ENCODE assay signal across 18 cellular contexts in the genomic region with DNA sequence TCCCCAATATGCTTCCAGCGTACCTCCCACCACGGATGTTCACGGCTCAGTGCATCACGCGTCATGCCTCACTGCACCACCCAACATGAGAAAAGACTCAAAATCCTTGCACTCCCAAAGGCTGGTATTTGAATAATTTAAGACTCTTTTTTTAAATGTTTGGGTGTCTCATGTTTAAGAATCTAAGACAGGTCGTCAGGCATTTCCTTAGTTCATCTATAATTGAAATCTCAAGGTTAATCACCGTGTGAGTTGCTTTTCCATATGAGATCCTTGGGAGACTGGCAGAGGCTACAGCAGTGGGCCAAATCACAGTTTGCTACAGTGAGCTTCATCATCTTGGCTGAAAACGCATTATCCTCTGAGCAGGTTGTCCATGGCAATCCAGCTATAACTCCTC.
DNase-seq lines count a peak whose midpoint lies in the region; ATAC-seq, FAIRE-seq and TF ChIP-seq lines count a peak whose summit lies in the region.
"Had no signal": no experiment of that assay in that cellular context is flagged by ENCODE, and none has a peak within 500 bp of the region (broad histone marks: within the 10 kb centered on the region; RNA-seq: fewer than 3 reads in every experiment).

No MANE protein-coding gene starts in this region.

- no peak for TF ChIP-seq CTCF in H1 (IDR thresholded peaks at IDR 0.05; ENCODE audit: control extremely low read depth in 1 of 3, insufficient read depth in 1 of 3, low read depth in 1 of 3, low read length in 3 of 3)
- no peak for TF ChIP-seq CTCF in nephron progenitor cell (IDR thresholded peaks at IDR 0.05)
- TF ChIP-seq CTCF in PC-9 (conservative IDR thresholded peaks at IDR 0.05) = no peak

- H2BK120ac ChIP-seq in H1 (replicated peaks; ENCODE audit: low read depth, low read length) = no peak overlapping the region

- H3K27ac ChIP-seq in BLaER1 = no peak overlapping the region
- no peak overlapping the region for H3K27ac ChIP-seq in H1 (ENCODE audit: low read depth, low read length)
- no peak overlapping the region for H3K27ac ChIP-seq in PC-9
- H3K27ac ChIP-seq: C4-2B had no signal

- H3K9ac ChIP-seq in BLaER1 (no peak overlapping the region), H1 (replicated peaks in 1 of 4; ENCODE audit: extremely low read depth in 1 of 4, low read depth in 3 of 4, low read length in 3 of 4) (no peak overlapping the region)

- H3K36me3 Mint-ChIP-seq in nephron progenitor cell (ENCODE audit: low read depth) = no peaks in the 10 kb centered on the region
- H3K36me3 Mint-ChIP-seq: CD4-positive, alpha-beta memory T cell had no signal

- H2AK5ac ChIP-seq in H1 (ENCODE audit: low read depth, low read length) = no peak overlapping the region

- H3K4me1 ChIP-seq in BLaER1 = peaks cover 12% of the 10 kb centered on the region
- no peaks in the 10 kb centered on the region for H3K4me1 ChIP-seq in H1 (replicated peaks in 1 of 4; ENCODE audit: control insufficient read depth in 3 of 4, insufficient read depth in 4 of 4, low read length in 3 of 4)
- H3K4me1 ChIP-seq in PC-9 (replicated peaks; ENCODE audit: insufficient read depth) = no peaks in the 10 kb centered on the region

- H3K23ac ChIP-seq in H1 (ENCODE audit: insufficient read length) = no peak overlapping the region

- no peak overlapping the region for H3K4me3 Mint-ChIP-seq in nephron progenitor cell
- H3K4me3 Mint-ChIP-seq: CD4-positive, alpha-beta memory T cell had no signal

- peak overlapping the region; percentile 21 for H3K4ac ChIP-seq in H1 (replicated peaks; ENCODE audit: insufficient read length, low read depth, low read length)

- no peaks in the 10 kb centered on the region for H3K36me3 ChIP-seq in BLaER1
- H3K36me3 ChIP-seq in H1 (ENCODE audit: control insufficient read depth in 2 of 4, insufficient read depth in 4 of 4, low read length in 3 of 4) = no peaks in the 10 kb centered on the region
- H3K36me3 ChIP-seq in PC-9 (ENCODE audit: low read depth) = no peaks in the 10 kb centered on the region

- DNase-seq in Daoy (ENCODE audit: low read depth) = peak; percentile 18
- no peak for DNase-seq in H1 (ENCODE audit: low read depth in 1 of 2, low spot score in 2 of 2)
- DNase-seq in nephron progenitor cell = peak; percentile 15
- no peak for DNase-seq in PC-9
- DNase-seq: ACHN; CD4-positive, alpha-beta memory T cell; DMS153; DMS79 treated with DMSO at 0.1 percent for 48 hours; GDM1 had no signal

- no peak overlapping the region for H2BK20ac ChIP-seq in H1 (ENCODE audit: low read length)

- H3K9me3 ChIP-seq in BLaER1 = no peaks in the 10 kb centered on the region
- no peaks in the 10 kb centered on the region for H3K9me3 ChIP-seq in H1 (ENCODE audit: insufficient read depth in 2 of 2, low read depth in 1 of 2, low read length in 1 of 2)
- no peaks in the 10 kb centered on the region for H3K9me3 ChIP-seq in PC-9 (ENCODE audit: insufficient read depth, low read depth)

- H4K91ac ChIP-seq in H1 (replicated peaks; ENCODE audit: insufficient read length, low read length) = no peak overlapping the region

- TF ChIP-seq POLR2A in H1 (IDR thresholded peaks at IDR 0.05; ENCODE audit: control extremely low read depth in 1 of 2, low read depth in 2 of 2, low read length in 2 of 2) = no peak

- no peak overlapping the region for H2BK5ac ChIP-seq in H1 (ENCODE audit: low read depth, low read length)

- ATAC-seq in GM21619 (IDR thresholded peaks at IDR 0.05; ENCODE audit: unreplicated experiment) (no peak), GM21528 (IDR thresholded peaks at IDR 0.05; ENCODE audit: low FRiP score, unreplicated experiment) (no peak)
- ATAC-seq: HCT116, K562 had no signal

- no peak overlapping the region for H4K5ac ChIP-seq in H1 (ENCODE audit: insufficient read length, low read depth, low read length)

- no TSS peak for BruUV-seq in PC-9 (replicated peaks; lab: Mats Ljungman, UMichigan)

- POLR2A ChIA-PET in H1 (lab: Charles Lee; ENCODE audit: partially characterized antibody) (no interaction called here), PC-9 (lab: Charles Lee; ENCODE audit: unreplicated experiment) (no interaction called here)

- H4K20me1 ChIP-seq in BLaER1 = no peaks in the 10 kb centered on the region
- H4K20me1 ChIP-seq in H1 (replicated peaks in 1 of 2; ENCODE audit: control insufficient read depth in 1 of 2, insufficient read depth in 2 of 2, low read length in 2 of 2) = no peaks in the 10 kb centered on the region
- no peaks in the 10 kb centered on the region for H4K20me1 ChIP-seq in PC-9 (ENCODE audit: insufficient read depth)

- CTCF ChIA-PET in H1 (lab: Charles Lee; ENCODE audit: partially characterized antibody) (no interaction called here), PC-9 (lab: Charles Lee) (no interaction called here)

- no peak overlapping the region for H3K27ac Mint-ChIP-seq in nephron progenitor cell
- H3K27ac Mint-ChIP-seq: CD4-positive, alpha-beta memory T cell had no signal

- no peak overlapping the region for H3K4me3 ChIP-seq in BLaER1
- no peak overlapping the region for H3K4me3 ChIP-seq in H1 (ENCODE audit: extremely low read depth in 1 of 4, insufficient read depth in 2 of 4, low read depth in 3 of 4, low read length in 4 of 4)
- H3K4me3 ChIP-seq in PC-9 = no peak overlapping the region
- H3K4me3 ChIP-seq: K562 had no signal

- H2BK12ac ChIP-seq in H1 (ENCODE audit: low read depth, low read length) = no peak overlapping the region

- no peaks in the 10 kb centered on the region for H3K79me1 ChIP-seq in H1 (ENCODE audit: low read depth, low read length)

- H3K14ac ChIP-seq in H1 (ENCODE audit: insufficient read length) = no peak overlapping the region

- no peaks in the 10 kb centered on the region for H3K9me2 ChIP-seq in PC-9 (ENCODE audit: insufficient read depth)

- H3K56ac ChIP-seq in H1 (replicated peaks; ENCODE audit: insufficient read length, low read depth, low read length) = no peak overlapping the region

- WGBS in H1 (ENCODE audit: extremely low coverage in 1 of 2, insufficient coverage in 1 of 2, insufficient read length in 1 of 2, insufficient replicate concordance in 2 of 2, low coverage in 1 of 2, low lambda C conversion rate in 2 of 2, missing lambda C conversion rate in 1 of 2), 2 experiments = 97% methylated on average over 8 of the region's 8 CpGs; no CpG with 5 or more reads in 1 of the 2 experiments

- no peaks in the 10 kb centered on the region for H3K4me1 Mint-ChIP-seq in nephron progenitor cell
- H3K4me1 Mint-ChIP-seq: CD4-positive, alpha-beta memory T cell had no signal

- intact Hi-C loops in PC-9 (cut with micrococcal nuclease; ENCODE audit: unreplicated experiment) = no loop called here

- H3K18ac ChIP-seq in H1 (ENCODE audit: extremely low read depth, low read length) = no peak overlapping the region

- H4K8ac ChIP-seq in H1 (ENCODE audit: extremely low read depth, insufficient read depth, low read length) = no peak overlapping the region

- FAIRE-seq in H1 (lab: Jason Lieb, UNC) = no peak
- FAIRE-seq: D721Med, GM19239, H54, K562 had no signal

- H3K27me3 ChIP-seq in BLaER1 (no peaks in the 10 kb centered on the region), H1 (replicated peaks in 1 of 4; ENCODE audit: control insufficient read depth in 3 of 4, extremely low read depth in 1 of 4, insufficient read depth in 3 of 4, low read length in 3 of 4) (no peaks in the 10 kb centered on the region), PC-9 (ENCODE audit: insufficient read depth, low read depth) (peaks cover 14% of the 10 kb centered on the region; the same call in 1 of the 2 replicates)

- no peaks in the 10 kb centered on the region for H3F3A ChIP-seq in PC-9 (ENCODE audit: insufficient read depth, low read depth)

- no peaks in the 10 kb centered on the region for H3K23me2 ChIP-seq in H1 (ENCODE audit: low read depth, low read length)

- TF ChIP-seq RAD21 in H1 (IDR thresholded peaks at IDR 0.05 in 1 of 2, conservative IDR thresholded peaks at IDR 0.05 in 1 of 2; ENCODE audit: low read depth in 2 of 2, low read length in 2 of 2) = no peak

- H3K27me3 Mint-ChIP-seq in nephron progenitor cell (ENCODE audit: low read depth, poor library complexity) = no peaks in the 10 kb centered on the region
- H3K27me3 Mint-ChIP-seq: CD4-positive, alpha-beta memory T cell had no signal

- no peak overlapping the region for H2BK15ac ChIP-seq in H1 (ENCODE audit: low read length)

- H3K4me2 ChIP-seq in BLaER1 (peak overlapping the region; percentile 39), H1 (ENCODE audit: insufficient read depth in 1 of 2, low read depth in 2 of 2, low read length in 2 of 2) (no peak overlapping the region), PC-9 (no peak overlapping the region)

- no peak for TF ChIP-seq EP300 in H1 (IDR thresholded peaks at IDR 0.05; ENCODE audit: borderline replicate concordance in 1 of 2, low read depth in 2 of 2, low read length in 2 of 2)

- H2AFZ ChIP-seq in H1 (ENCODE audit: low read length) (no peak overlapping the region), PC-9 (no peak overlapping the region)

- H3K9me3 Mint-ChIP-seq in nephron progenitor cell = no peaks in the 10 kb centered on the region

- H3K79me2 ChIP-seq in H1 (ENCODE audit: control insufficient read depth in 1 of 2, insufficient read depth in 2 of 2, low read length in 2 of 2) = no peaks in the 10 kb centered on the region
- no peaks in the 10 kb centered on the region for H3K79me2 ChIP-seq in PC-9 (ENCODE audit: low read depth)

TF ChIP-seq in H1, 55 proteins besides CTCF, POLR2A, EP300 and RAD21 (continues in another document):
- TF ChIP-seq JUND (IDR thresholded peaks at IDR 0.05; ENCODE audit: low read length) (no peak), SIX5 (IDR thresholded peaks at IDR 0.05; ENCODE audit: low read depth, low read length) (no peak)

Comparison
In these comparisons a context has a peak if more than half of its experiments do, and no peak if none do; other contexts are left out.
1. DNase-seq: peak in Daoy (single experiment) and nephron progenitor cell (single experiment); none in H1 (0 of 2) and PC-9 (0 of 2).